Comparison of ENCODE assay signal across 8 cellular contexts in the genomic region with DNA sequence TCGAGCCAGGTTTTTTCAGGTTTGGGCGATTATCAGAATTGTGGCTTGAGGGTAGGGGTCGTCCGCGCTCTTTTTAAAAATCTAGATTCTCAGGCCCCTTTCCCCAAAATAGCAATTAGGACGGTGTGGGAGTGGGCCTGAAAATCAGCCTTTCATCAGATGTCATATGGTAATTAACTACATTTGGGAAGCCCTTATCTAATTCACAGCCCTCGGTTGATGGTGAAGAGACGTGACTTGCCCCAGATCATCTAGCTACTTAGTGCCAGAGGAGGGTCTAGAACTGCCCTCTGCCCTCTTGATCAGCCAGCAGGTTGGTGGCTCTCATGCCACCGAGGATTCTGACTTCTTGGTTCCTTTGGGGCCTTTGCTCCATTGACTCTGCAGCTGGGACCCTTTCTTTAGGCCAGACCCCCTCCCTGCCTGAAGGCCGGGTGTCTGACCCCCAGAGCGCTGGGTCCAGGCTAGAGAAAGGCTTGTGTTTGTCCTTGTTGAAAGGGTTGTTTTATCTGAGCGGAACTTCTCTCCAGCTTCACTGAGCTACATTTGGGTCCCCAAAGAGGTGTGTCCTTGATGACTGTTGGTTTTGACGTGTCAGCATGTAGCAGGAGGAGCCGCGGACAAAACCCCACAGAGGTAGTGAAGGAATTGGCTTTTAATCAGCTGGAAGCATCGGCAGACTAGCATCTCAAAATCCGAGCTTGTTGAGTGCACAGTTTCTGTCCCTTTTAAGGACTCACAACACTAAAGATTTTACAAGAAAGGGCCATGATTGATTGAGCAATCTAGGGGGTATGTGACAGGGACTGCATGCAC. TPM values are rescaled to one million over a fixed set of nuclear protein-coding genes. Genes with fewer than 3 reads are reported as not detected.
DNase-seq lines count a peak whose midpoint lies in the region; ATAC-seq, FAIRE-seq and TF ChIP-seq lines count a peak whose summit lies in the region.

No MANE protein-coding gene starts in this region.

- peaks cover 51% of the 10 kb centered on the region for H3K4me1 ChIP-seq in CD8-positive, alpha-beta T cell (ENCODE audit: insufficient read depth, low read length)
- H3K4me1 ChIP-seq in Loucy (ENCODE audit: insufficient read depth, low read length, poor library complexity, severe bottlenecking) (peaks cover 34% of the 10 kb centered on the region), pancreas (peaks cover 24 to 30% (median 27%) of the 10 kb centered on the region in 3 donors)

- peaks cover 57% of the 10 kb centered on the region for H3K79me2 ChIP-seq in Loucy (ENCODE audit: insufficient read depth, low read length)

- POLR2A ChIA-PET in CD8-positive, alpha-beta T cell (lab: Charles Lee) = interaction anchor here (0.6 to 1.6 kb wide), 5 partner anchors 9 to 467 kb away, joined by 3 to 5 read pairs (median 4); partner anchors contain the start of genes MRPL46 and MRPS11
- POLR2A ChIA-PET in activated CD8-positive, alpha-beta T cell treated with anti-CD3 and anti-CD28 coated beads for 36 hours (lab: Charles Lee) = interaction anchor here (0.6 to 2.3 kb wide), 7 partner anchors 11 to 158 kb away, joined by 3 to 16 read pairs (median 5); partner anchors contain the start of genes MRPL46 and MRPS11

- peaks cover 7% of the 10 kb centered on the region for H3K36me3 ChIP-seq in CD8-positive, alpha-beta T cell (ENCODE audit: insufficient read depth, low read length)
- peaks cover 7% of the 10 kb centered on the region; the same call in 1 of the 2 replicates for H3K36me3 ChIP-seq in Loucy (ENCODE audit: insufficient read depth, low read length)
- peaks cover 0 to 11% (median 11%) of the 10 kb centered on the region in 3 donors for H3K36me3 ChIP-seq in pancreas

- H3K4me3 Mint-ChIP-seq in CD8-positive, alpha-beta T cell = peak overlapping the region; percentile 84
- H3K4me3 Mint-ChIP-seq in activated CD8-positive, alpha-beta T cell treated with anti-CD3 and anti-CD28 coated beads for 36 hours = peak overlapping the region; percentile 85

- no peaks in the 10 kb centered on the region for H3K9me3 ChIP-seq in CD8-positive, alpha-beta T cell (ENCODE audit: low read length)
- H3K9me3 ChIP-seq in Loucy (ENCODE audit: insufficient read depth, low read depth, low read length) (no peaks in the 10 kb centered on the region), pancreas (no peaks in the 10 kb centered on the region)

- CTCF ChIA-PET in CD8-positive, alpha-beta T cell (lab: Charles Lee) = interaction anchor here (0.9 to 1.9 kb wide), 8 partner anchors 14 to 270 kb away, joined by 3 to 17 read pairs (median 4); partner anchors contain the start of gene ISG20
- CTCF ChIA-PET in activated CD8-positive, alpha-beta T cell treated with anti-CD3 and anti-CD28 coated beads for 36 hours (lab: Charles Lee) = interaction anchor here (0.6 to 1.6 kb wide), 6 partner anchors 14 to 145 kb away, joined by 3 to 11 read pairs (median 4); partner anchors contain the start of gene ISG20

- H3K27ac Mint-ChIP-seq in CD8-positive, alpha-beta T cell = peak overlapping the region; percentile 93
- H3K27ac Mint-ChIP-seq in activated CD8-positive, alpha-beta T cell treated with anti-CD3 and anti-CD28 coated beads for 36 hours = peak overlapping the region; percentile 89

- peak overlapping the region; percentile 75 for H3K27ac ChIP-seq in CD8-positive, alpha-beta T cell (ENCODE audit: low read depth, low read length)
- peak overlapping the region; percentile 43 to 97 (median 76) for H3K27ac ChIP-seq in pancreas

- TF ChIP-seq CTCF in CD8-positive, alpha-beta T cell (IDR thresholded peaks at IDR 0.05) = no peak
- no peak for TF ChIP-seq CTCF in Loucy (conservative IDR thresholded peaks at IDR 0.05; ENCODE audit: low read length)
- TF ChIP-seq CTCF in activated CD8-positive, alpha-beta T cell treated with anti-CD3 and anti-CD28 coated beads for 36 hours (IDR thresholded peaks at IDR 0.05) = no peak
- no peak for TF ChIP-seq CTCF in fibroblast of mammary gland (conservative IDR thresholded peaks at IDR 0.05; ENCODE audit: control insufficient read depth, insufficient read depth, low read depth, low read length)
- no peak for TF ChIP-seq CTCF in pancreas (IDR thresholded peaks at IDR 0.05)

- H3K9me2 ChIP-seq in Loucy (replicated peaks; ENCODE audit: low read depth, low read length) = no peaks in the 10 kb centered on the region

- peak in 6 of 7 experiments; percentile 34 to 70 (median 59) for DNase-seq in CD8-positive, alpha-beta T cell
- peak; percentile 71 for DNase-seq in activated CD8-positive, alpha-beta T cell treated with anti-CD3 and anti-CD28 coated beads for 36 hours
- peak; percentile 80 for DNase-seq in fibroblast of mammary gland (ENCODE audit: low read depth)
- DNase-seq in pancreas = peak in 1 of 6 donors; percentile 31
- DNase-seq in COR-L47 (lab: John Stamatoyannopoulos, UW) = no peak
- DNase-seq in NCI-H187 (lab: John Stamatoyannopoulos, UW) = no peak

- peaks cover 2% of the 10 kb centered on the region for H3K27me3 Mint-ChIP-seq in CD8-positive, alpha-beta T cell (ENCODE audit: low read depth)
- peaks cover 3% of the 10 kb centered on the region for H3K27me3 Mint-ChIP-seq in activated CD8-positive, alpha-beta T cell treated with anti-CD3 and anti-CD28 coated beads for 36 hours

- H3K9ac ChIP-seq in Loucy (ENCODE audit: low read depth, low read length, poor library complexity, severe bottlenecking) = peak overlapping the region; percentile 100

- H2AFZ ChIP-seq in Loucy (ENCODE audit: low read length) = peak overlapping the region; percentile 42; the same call in 1 of the 2 replicates

- 6 to 7% methylated on average over 17 of the region's 17 CpGs for WGBS in pancreas, 2 donors

- no peaks in the 10 kb centered on the region for H3F3A ChIP-seq in Loucy (ENCODE audit: low read depth)

- peak overlapping the region; percentile 93 for H3K4me2 ChIP-seq in Loucy (ENCODE audit: low read depth, low read length, poor library complexity, severe bottlenecking)

- no peaks in the 10 kb centered on the region for H3K9me3 Mint-ChIP-seq in CD8-positive, alpha-beta T cell
- no peaks in the 10 kb centered on the region for H3K9me3 Mint-ChIP-seq in activated CD8-positive, alpha-beta T cell treated with anti-CD3 and anti-CD28 coated beads for 36 hours

- H3K4me3 ChIP-seq in CD8-positive, alpha-beta T cell (ENCODE audit: low read depth, low read length) = peak overlapping the region; percentile 85
- H3K4me3 ChIP-seq in Loucy (ENCODE audit: low read length, poor library complexity, severe bottlenecking) (peak overlapping the region; percentile 84), fibroblast of mammary gland (ENCODE audit: control insufficient read depth, low read depth, low read length) (peak overlapping the region; percentile 79), pancreas (peak overlapping the region; percentile 86 to 98 (median 93))

- peaks cover 38% of the 10 kb centered on the region for H4K20me1 ChIP-seq in Loucy (ENCODE audit: insufficient read depth, low read length, poor library complexity, severe bottlenecking)

- intact Hi-C loops in CD8-positive, alpha-beta T cell (cut with DNase I, micrococcal nuclease) = loop anchor here (1.0 to 10.0 kb wide), 12 partner anchors 76 to 953 kb away; partner anchors contain the start of genes DET1 (in 2 of the 2), MRPL46 (in 2 of the 2), MRPS11 (in 2 of the 2) and POLG (in 2 of the 2)
- intact Hi-C loops in activated CD8-positive, alpha-beta T cell treated with anti-CD3 and anti-CD28 coated beads for 36 hours (cut with micrococcal nuclease) = loop anchor here (5.0 kb wide), 3 partner anchors 40 to 155 kb away; partner anchors contain the start of genes DET1, MRPL46 and MRPS11
- intact Hi-C loops in pancreas (cut with DNase I) = no loop called here

- ATAC-seq in CD8-positive, alpha-beta T cell = peak; percentile 50
- ATAC-seq in GM21447 (IDR thresholded peaks at IDR 0.05; ENCODE audit: unreplicated experiment) (peak; percentile 26), pancreas (peak; percentile 15 to 44 (median 32))
- ATAC-seq in activated CD8-positive, alpha-beta T cell treated with anti-CD3 and anti-CD28 coated beads for 36 hours = peak; percentile 31

- H3K27me3 ChIP-seq in CD8-positive, alpha-beta T cell (ENCODE audit: insufficient read depth, low read length) = no peaks in the 10 kb centered on the region
- H3K27me3 ChIP-seq in Loucy (ENCODE audit: insufficient read depth, low read length, poor library complexity, severe bottlenecking) (peaks cover 7% of the 10 kb centered on the region), pancreas (no peaks in the 10 kb centered on the region)

- FAIRE-seq in pancreas (lab: Jason Lieb, UNC) = no peak

- peaks cover 57% of the 10 kb centered on the region for H3K4me1 Mint-ChIP-seq in CD8-positive, alpha-beta T cell (ENCODE audit: low read depth)
- H3K4me1 Mint-ChIP-seq in activated CD8-positive, alpha-beta T cell treated with anti-CD3 and anti-CD28 coated beads for 36 hours (ENCODE audit: low read depth) = peaks cover 42% of the 10 kb centered on the region

- peaks cover 14% of the 10 kb centered on the region for H3K36me3 Mint-ChIP-seq in CD8-positive, alpha-beta T cell
- H3K36me3 Mint-ChIP-seq in activated CD8-positive, alpha-beta T cell treated with anti-CD3 and anti-CD28 coated beads for 36 hours (ENCODE audit: low read depth) = peaks cover 46% of the 10 kb centered on the region

RNA-seq across cellular contexts. Expression of gene AEN, which starts 0.9 kb away (rescaled TPM):
- total RNA-seq in CD8-positive, alpha-beta T cell = 10 to 100 TPM; 26.9 to 27.7 TPM
- total RNA-seq in activated CD8-positive, alpha-beta T cell treated with anti-CD3 and anti-CD28 coated beads for 36 hours = 10 to 100 TPM; 55.2 to 58.4 TPM
- total RNA-seq in pancreas = 10 to 100 TPM; 10.8 to 26.8 (median 20.2) TPM
- 10 to 100 TPM in 1 of 2 donors, 1 to 10 TPM in 1; 8.9 to 12.8 TPM for polyA plus RNA-seq in pancreas

RNA-seq across cellular contexts. Expression of gene ISG20, which starts 16.8 kb away (rescaled TPM):
- 10 to 100 TPM; 89.2 to 93.4 TPM for total RNA-seq in CD8-positive, alpha-beta T cell
- 10 to 100 TPM; 75.1 to 82.8 TPM for total RNA-seq in activated CD8-positive, alpha-beta T cell treated with anti-CD3 and anti-CD28 coated beads for 36 hours
- 10 to 100 TPM in 1 of 6 donors, 1 to 10 TPM in 5; 3.0 to 14.2 (median 5.7) TPM for total RNA-seq in pancreas
- 10 to 100 TPM in 1 of 2 donors, 1 to 10 TPM in 1; 8.4 to 11.0 TPM for polyA plus RNA-seq in pancreas

Comparison
In these comparisons a context has a peak if more than half of its experiments do, and no peak if none do; other contexts are left out.
1. DNase-seq: peak in CD8-positive, alpha-beta T cell (6 of 7), activated CD8-positive, alpha-beta T cell treated with anti-CD3 and anti-CD28 coated beads for 36 hours (single experiment) and fibroblast of mammary gland (single experiment); none in COR-L47 (single experiment) and NCI-H187 (0 of 2).
2. RNA of gene ISG20, which starts 16.8 kb away (total RNA-seq): 89.2 to 93.4 TPM in CD8-positive, alpha-beta T cell and 75.1 to 82.8 TPM in activated CD8-positive, alpha-beta T cell treated with anti-CD3 and anti-CD28 coated beads for 36 hours; 3.0 to 14.2 TPM in pancreas; every median in the first group is over 4 times any median in the second.
3. intact Hi-C loops: an anchor here in CD8-positive, alpha-beta T cell (1.0 to 10.0 kb wide) and activated CD8-positive, alpha-beta T cell treated with anti-CD3 and anti-CD28 coated beads for 36 hours (5.0 kb wide); none called in pancreas.
4. Peak in every context shown above with its lines, with median percentiles within 50 percentile points of each other: ATAC-seq and H3K4me3 ChIP-seq.